Comparison of ENCODE assay signal across 10 cellular contexts in the genomic region with DNA sequence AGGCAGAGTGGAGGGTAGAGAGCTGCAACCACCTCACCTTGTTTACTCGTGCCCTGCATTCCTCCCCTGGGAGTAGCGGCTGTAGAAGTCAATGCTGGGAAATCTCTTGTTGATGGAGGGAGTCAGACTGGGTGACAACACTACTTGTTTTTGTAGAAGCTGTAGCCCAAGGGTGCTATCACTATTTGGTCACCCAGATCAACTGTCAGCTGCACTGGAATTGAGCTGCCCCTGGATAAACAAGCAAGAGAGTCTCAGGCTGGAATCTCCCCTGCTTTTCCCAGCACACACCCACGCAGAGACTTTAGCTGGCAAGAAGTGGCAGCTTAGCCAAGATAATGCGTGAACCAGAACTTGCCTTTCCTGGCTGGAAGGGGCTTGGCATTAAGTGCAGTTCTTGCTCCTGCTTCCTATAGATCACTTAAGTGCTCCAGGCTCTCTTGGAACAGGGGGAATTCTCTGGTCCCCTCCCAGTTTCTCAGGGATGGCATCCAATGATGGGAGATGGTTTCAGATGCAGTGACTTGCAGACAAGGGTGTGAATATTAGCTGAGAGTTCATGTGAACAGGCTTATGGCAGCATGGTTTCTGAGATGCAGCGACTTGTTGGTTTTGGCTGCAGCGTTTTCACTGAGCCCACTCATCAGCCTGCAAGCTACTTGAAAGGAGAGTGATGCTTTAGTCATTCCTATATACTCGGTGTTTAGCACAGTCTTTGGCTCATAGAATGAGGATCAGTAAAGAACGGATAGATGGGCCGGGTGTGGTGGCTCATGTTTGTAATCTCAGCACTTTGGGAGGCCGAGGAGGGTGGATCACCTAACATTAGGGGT. TPM values are rescaled to one million over a fixed set of nuclear protein-coding genes. Genes with fewer than 3 reads are reported as not detected.
DNase-seq lines count a peak whose midpoint lies in the region; ATAC-seq and TF ChIP-seq lines count a peak whose summit lies in the region.
"Had no signal": no experiment of that assay in that cellular context is flagged by ENCODE, and none has a peak within 500 bp of the region (broad histone marks: within the 10 kb centered on the region; RNA-seq: fewer than 3 reads in every experiment).

No MANE protein-coding gene starts in this region.

- POLR2A ChIA-PET in HEK293 (lab: Yijun Ruan, JAX): no interaction called here
- POLR2A ChIA-PET in activated CD8-positive, alpha-beta T cell treated with anti-CD3 and anti-CD28 coated beads, Interleukin-2, amount 10 ng/mL, durations not matched to agents 7 days and 5 days (lab: Charles Lee): interaction anchor here (0.9 kb wide), 1 partner anchor 12 kb away, joined by 3 read pairs; no protein-coding TSS in a partner anchor

- H3K4me3 ChIP-seq in HEK293 (ENCODE audit: low read depth, low read length): no peak overlapping the region
- H3K4me3 ChIP-seq in skeletal muscle satellite cell (ENCODE audit: low read length): no peak overlapping the region

- no peaks in the 10 kb centered on the region for H3K9me3 ChIP-seq in HEK293 (ENCODE audit: control insufficient read depth, insufficient read depth, low read depth, low read length)
- no peaks in the 10 kb centered on the region for H3K9me3 ChIP-seq in skeletal muscle satellite cell (replicated peaks; ENCODE audit: low read length)

- H3K27me3 ChIP-seq in foreskin keratinocyte (no peaks in the 10 kb centered on the region), skeletal muscle satellite cell (ENCODE audit: control insufficient read depth, insufficient read depth, low read length) (no peaks in the 10 kb centered on the region)

- no peaks in the 10 kb centered on the region for H3K27me3 Mint-ChIP-seq in activated T-helper 17 cell treated with anti-CD3 and anti-CD28 coated beads, Interleukin-2, amount 50 U/mL, for 72 hours
- H3K27me3 Mint-ChIP-seq in activated CD8-positive, alpha-beta T cell treated with anti-CD3 and anti-CD28 coated beads, Interleukin-2, amount 10 ng/mL, durations not matched to agents 7 days and 5 days (ENCODE audit: low read depth): no peaks in the 10 kb centered on the region
- H3K27me3 Mint-ChIP-seq: activated B cell treated with CpG ODN at 0.5 μM for 24 hours had no signal

- peak; percentile 42 for ATAC-seq in activated T-helper 17 cell treated with anti-CD3 and anti-CD28 coated beads, Interleukin-2, amount 50 U/mL, for 72 hours (replicated peaks)
- ATAC-seq in foreskin keratinocyte: peak; percentile 64
- ATAC-seq in GM21423 (IDR thresholded peaks at IDR 0.05; ENCODE audit: unreplicated experiment): no peak
- ATAC-seq in activated CD8-positive, alpha-beta T cell treated with anti-CD3 and anti-CD28 coated beads, Interleukin-2, amount 10 ng/mL, durations not matched to agents 7 days and 5 days: no peak
- no peak for ATAC-seq in HG02642 (IDR thresholded peaks at IDR 0.05; ENCODE audit: poor library complexity, unreplicated experiment)

- CTCF ChIA-PET in HEK293 (lab: Yijun Ruan, JAX): interaction anchor here (0.9 to 1.3 kb wide), 2 partner anchors 59 to 139 kb away, joined by 3 to 4 read pairs; no protein-coding TSS in a partner anchor
- CTCF ChIA-PET in activated CD8-positive, alpha-beta T cell treated with anti-CD3 and anti-CD28 coated beads, Interleukin-2, amount 10 ng/mL, durations not matched to agents 7 days and 5 days (lab: Charles Lee): interaction anchor here (0.9 kb wide), 1 partner anchor 31 kb away, joined by 3 read pairs; no protein-coding TSS in a partner anchor

- H3K9ac ChIP-seq in skeletal muscle satellite cell (ENCODE audit: low read depth, low read length): peak overlapping the region; percentile 18

- H3K36me3 ChIP-seq in HEK293 (ENCODE audit: control insufficient read depth in 2 of 2, insufficient read depth in 1 of 2, low read length in 2 of 2) (no peaks in the 10 kb centered on the region), skeletal muscle satellite cell (ENCODE audit: insufficient read depth, low read length) (peaks cover 9% of the 10 kb centered on the region)

- no peaks in the 10 kb centered on the region for H3K9me3 Mint-ChIP-seq in activated T-helper 17 cell treated with anti-CD3 and anti-CD28 coated beads, Interleukin-2, amount 50 U/mL, for 72 hours
- H3K9me3 Mint-ChIP-seq in activated CD8-positive, alpha-beta T cell treated with anti-CD3 and anti-CD28 coated beads, Interleukin-2, amount 10 ng/mL, durations not matched to agents 7 days and 5 days (ENCODE audit: insufficient read depth): no peaks in the 10 kb centered on the region
- H3K9me3 Mint-ChIP-seq: activated B cell treated with CpG ODN at 0.5 μM for 24 hours had no signal

- peaks cover 66% of the 10 kb centered on the region for H3K36me3 Mint-ChIP-seq in activated T-helper 17 cell treated with anti-CD3 and anti-CD28 coated beads, Interleukin-2, amount 50 U/mL, for 72 hours (ENCODE audit: low read depth)
- peaks cover 56% of the 10 kb centered on the region for H3K36me3 Mint-ChIP-seq in activated CD8-positive, alpha-beta T cell treated with anti-CD3 and anti-CD28 coated beads, Interleukin-2, amount 10 ng/mL, durations not matched to agents 7 days and 5 days (ENCODE audit: low read depth)

- DNase-seq in foreskin keratinocyte (peak in 1 of 2 donors; percentile 71), activated T-cell treated with anti-CD3 and anti-CD28 coated beads for 4 hours (no peak)
- no peak for DNase-seq in activated CD8-positive, alpha-beta T cell treated with anti-CD3 and anti-CD28 coated beads, Interleukin-2, amount 10 ng/mL, durations not matched to agents 7 days and 5 days
- DNase-seq: activated B cell treated with CpG ODN at 0.5 μM for 24 hours, KG1 had no signal

- no peak for TF ChIP-seq CTCF in HEK293 (tag by site-specific recombination; IDR thresholded peaks at IDR 0.05)
- TF ChIP-seq CTCF in foreskin keratinocyte (conservative IDR thresholded peaks at IDR 0.05): no peak

- H3K4me2 ChIP-seq in skeletal muscle satellite cell (ENCODE audit: low read length): peak overlapping the region; percentile 51

- H3K4me1 ChIP-seq in HEK293 (ENCODE audit: control insufficient read depth, insufficient read depth, low read length) (no peaks in the 10 kb centered on the region), foreskin keratinocyte (peaks cover 42% of the 10 kb centered on the region), skeletal muscle satellite cell (ENCODE audit: control insufficient read depth, insufficient read depth, low read length) (peaks cover 45% of the 10 kb centered on the region)

- peak overlapping the region; percentile 38 for H3K4me3 Mint-ChIP-seq in activated T-helper 17 cell treated with anti-CD3 and anti-CD28 coated beads, Interleukin-2, amount 50 U/mL, for 72 hours
- no peak overlapping the region for H3K4me3 Mint-ChIP-seq in activated CD8-positive, alpha-beta T cell treated with anti-CD3 and anti-CD28 coated beads, Interleukin-2, amount 10 ng/mL, durations not matched to agents 7 days and 5 days
- H3K4me3 Mint-ChIP-seq: activated B cell treated with CpG ODN at 0.5 μM for 24 hours had no signal

- peaks cover 52% of the 10 kb centered on the region for H3K4me1 Mint-ChIP-seq in activated T-helper 17 cell treated with anti-CD3 and anti-CD28 coated beads, Interleukin-2, amount 50 U/mL, for 72 hours
- H3K4me1 Mint-ChIP-seq in activated CD8-positive, alpha-beta T cell treated with anti-CD3 and anti-CD28 coated beads, Interleukin-2, amount 10 ng/mL, durations not matched to agents 7 days and 5 days (ENCODE audit: low read depth): peaks cover 54% of the 10 kb centered on the region

- H3K27ac ChIP-seq in HEK293 (ENCODE audit: extremely low read depth, low read depth, low read length) (no peak overlapping the region), foreskin keratinocyte (peak overlapping the region; percentile 78)

- peak overlapping the region; percentile 76 for H3K27ac Mint-ChIP-seq in activated T-helper 17 cell treated with anti-CD3 and anti-CD28 coated beads, Interleukin-2, amount 50 U/mL, for 72 hours
- H3K27ac Mint-ChIP-seq in activated CD8-positive, alpha-beta T cell treated with anti-CD3 and anti-CD28 coated beads, Interleukin-2, amount 10 ng/mL, durations not matched to agents 7 days and 5 days: no peak overlapping the region
- H3K27ac Mint-ChIP-seq: activated B cell treated with CpG ODN at 0.5 μM for 24 hours had no signal

TF ChIP-seq in HEK293, 187 proteins besides CTCF, POLR2A, EP300 and RAD21 (continues in another document):
- TF ChIP-seq ZNF211 (tag by site-specific recombination; IDR thresholded peaks at IDR 0.05; ENCODE audit: low read depth): no peak
- no peak for TF ChIP-seq ZNF473 (tag by site-specific recombination; IDR thresholded peaks at IDR 0.05)
- TF ChIP-seq EGR2 (tag by site-specific recombination; IDR thresholded peaks at IDR 0.05; ENCODE audit: low read depth): 0 out of 2 replicates have a peak, but pooled peaks have one; percentile 34
- TF ChIP-seq GLI4 (tag by site-specific recombination; IDR thresholded peaks at IDR 0.05): no peak
- TF ChIP-seq ZNF521 (tag by site-specific recombination; IDR thresholded peaks at IDR 0.05): no peak
- TF ChIP-seq, protein P1, sequence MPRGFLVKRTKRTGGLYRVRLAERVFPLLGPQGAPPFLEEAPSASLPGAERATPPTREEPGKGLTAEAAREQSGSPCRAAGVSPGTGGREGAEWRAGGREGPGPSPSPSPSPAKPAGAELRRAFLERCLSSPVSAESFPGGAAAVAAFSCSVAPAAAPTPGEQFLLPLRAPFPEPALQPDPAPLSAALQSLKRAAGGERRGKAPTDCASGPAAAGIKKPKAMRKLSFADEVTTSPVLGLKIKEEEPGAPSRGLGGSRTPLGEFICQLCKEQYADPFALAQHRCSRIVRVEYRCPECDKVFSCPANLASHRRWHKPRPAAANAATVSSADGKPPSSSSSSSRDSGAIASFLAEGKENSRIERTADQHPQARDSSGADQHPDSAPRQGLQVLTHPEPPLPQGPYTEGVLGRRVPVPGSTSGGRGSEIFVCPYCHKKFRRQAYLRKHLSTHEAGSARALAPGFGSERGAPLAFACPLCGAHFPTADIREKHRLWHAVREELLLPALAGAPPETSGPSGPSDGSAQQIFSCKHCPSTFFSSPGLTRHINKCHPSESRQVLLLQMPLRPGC (tag by site-specific recombination; IDR thresholded peaks at IDR 0.05): no peak
- TF ChIP-seq, protein P2, sequence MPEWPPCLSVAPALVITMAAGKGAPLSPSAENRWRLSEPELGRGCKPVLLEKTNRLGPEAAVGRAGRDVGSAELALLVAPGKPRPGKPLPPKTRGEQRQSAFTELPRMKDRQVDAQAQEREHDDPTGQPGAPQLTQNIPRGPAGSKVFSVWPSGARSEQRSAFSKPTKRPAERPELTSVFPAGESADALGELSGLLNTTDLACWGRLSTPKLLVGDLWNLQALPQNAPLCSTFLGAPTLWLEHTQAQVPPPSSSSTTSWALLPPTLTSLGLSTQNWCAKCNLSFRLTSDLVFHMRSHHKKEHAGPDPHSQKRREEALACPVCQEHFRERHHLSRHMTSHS (tag by site-specific recombination; IDR thresholded peaks at IDR 0.05): no peak
- TF ChIP-seq ZNF2 (tag by site-specific recombination; IDR thresholded peaks at IDR 0.05): peak; percentile 80

RNA-seq across cellular contexts. Expression of a gene that starts 16.8 kb away (rescaled TPM):
- total RNA-seq in activated T-helper 17 cell treated with anti-CD3 and anti-CD28 coated beads, Interleukin-2, amount 50 U/mL, for 72 hours: 100 to 1,000 TPM; 101 TPM
- 71.9 and 82.3 TPM in 2 replicates for total RNA-seq in foreskin keratinocyte
- 21.2 and 22.1 TPM in 2 replicates for polyA plus RNA-seq in foreskin keratinocyte
- 205 and 257 TPM in 2 replicates for total RNA-seq in skeletal muscle satellite cell (2012; rRNA removed)
- 10 to 100 TPM; 65.0 to 65.1 TPM for total RNA-seq in activated CD8-positive, alpha-beta T cell treated with anti-CD3 and anti-CD28 coated beads, Interleukin-2, amount 10 ng/mL, durations not matched to agents 7 days and 5 days

Comparison
In these comparisons a context has a peak if more than half of its experiments do, and no peak if none do; other contexts are left out.
1. ATAC-seq: peak in activated T-helper 17 cell treated with anti-CD3 and anti-CD28 coated beads, Interleukin-2, amount 50 U/mL, for 72 hours (single experiment) and foreskin keratinocyte (single experiment); none in GM21423 (single experiment), activated CD8-positive, alpha-beta T cell treated with anti-CD3 and anti-CD28 coated beads, Interleukin-2, amount 10 ng/mL, durations not matched to agents 7 days and 5 days (single experiment) and HG02642 (single experiment).